7 cellular contexts compared by ENCODE assay signal in genomic region chr15:58438956-58439355, GRCh38. TPM values are rescaled to one million over a fixed set of nuclear protein-coding genes. Genes with fewer than 3 reads are reported as not detected.
A peak's percentile ranks its signal among the peaks of the same experiment; 100 is the strongest.
DNase-seq lines count a peak whose midpoint lies in the region; ATAC-seq and TF ChIP-seq lines count a peak whose summit lies in the region.

No MANE protein-coding gene starts in this region.

- H2AFZ ChIP-seq in SK-N-SH (ENCODE audit: low read depth) (no peak overlapping the region), osteoblast (ENCODE audit: low read length) (no peak overlapping the region)

- H3F3A ChIP-seq in SK-N-SH (replicated peaks; ENCODE audit: insufficient read depth) = no peaks in the 10 kb centered on the region

- no peak for TF ChIP-seq EP300 in SK-N-SH (IDR thresholded peaks at IDR 0.05; ENCODE audit: borderline replicate concordance in 1 of 2, low read depth in 1 of 2, low read length in 1 of 2)

- no peaks in the 10 kb centered on the region for H3K9me2 ChIP-seq in SK-N-SH

- no peaks in the 10 kb centered on the region for H3K9me3 ChIP-seq in SK-N-SH
- no peaks in the 10 kb centered on the region for H3K9me3 ChIP-seq in osteoblast (ENCODE audit: low read depth, low read length)

- H3K36me3 ChIP-seq in SK-N-SH (replicated peaks in 1 of 2; ENCODE audit: control insufficient read depth in 1 of 2, insufficient read depth in 2 of 2, low read length in 1 of 2) (no peaks in the 10 kb centered on the region), osteoblast (ENCODE audit: insufficient read depth, low read length) (no peaks in the 10 kb centered on the region)

- DNase-seq in ELR (ENCODE audit: low read depth) (peak; percentile 70), M059J (ENCODE audit: low read depth) (peak; percentile 66), SK-N-SH (peak; percentile 63), epithelial cell of esophagus (ENCODE audit: low read depth) (peak; percentile 64), osteoblast (ENCODE audit: insufficient read length, low spot score, missing footprints) (no peak)

- TF ChIP-seq CTCF in SK-N-SH (IDR thresholded peaks at IDR 0.05) (peak; percentile 55), epithelial cell of esophagus (IDR thresholded peaks at IDR 0.05; ENCODE audit: insufficient read depth, low read depth, low read length, missing control alignments) (peak; percentile 42), osteoblast (IDR thresholded peaks at IDR 0.05; ENCODE audit: extremely low read depth, low read depth, low read length) (peak; percentile 45)

- H3K4me2 ChIP-seq in SK-N-SH (no peak overlapping the region), osteoblast (ENCODE audit: insufficient read depth, low read length) (no peak overlapping the region)

- WGBS in SK-N-SH (ENCODE audit: low lambda C conversion rate) = 78% methylated on average over 7 of the region's 7 CpGs

- TF ChIP-seq RAD21 in SK-N-SH (IDR thresholded peaks at IDR 0.05; ENCODE audit: low read length) = peak; percentile 71

- H3K4me1 ChIP-seq in SK-N-SH (ENCODE audit: control insufficient read depth in 1 of 2, insufficient read depth in 2 of 2, low read depth in 1 of 2, low read length in 1 of 2) (peaks cover 11 to 16% of the 10 kb centered on the region in 2 experiments; a peak in 3 of 4 replicates), osteoblast (ENCODE audit: insufficient read depth, low read length) (peaks cover 29% of the 10 kb centered on the region)

- H4K20me1 ChIP-seq in SK-N-SH (ENCODE audit: insufficient read depth) (no peaks in the 10 kb centered on the region), osteoblast (ENCODE audit: insufficient read depth, low read length) (no peaks in the 10 kb centered on the region)

- H3K27ac ChIP-seq in SK-N-SH (ENCODE audit: low read depth in 2 of 2, low read length in 1 of 2) (no peak overlapping the region), osteoblast (ENCODE audit: low read depth, low read length) (no peak overlapping the region)

- H3K9ac ChIP-seq in SK-N-SH = no peak overlapping the region

- ATAC-seq in HG03045 (IDR thresholded peaks at IDR 0.05; ENCODE audit: unreplicated experiment) = no peak
- ATAC-seq in HG03196 (IDR thresholded peaks at IDR 0.05; ENCODE audit: unreplicated experiment) = no peak

- CTCF ChIA-PET in SK-N-SH (lab: Yijun Ruan, JAX) = interaction anchor here (1.4 kb wide), 1 partner anchor 22 kb away, joined by 3 read pairs; no protein-coding TSS in a partner anchor

- POLR2A ChIA-PET in SK-N-SH (lab: Yijun Ruan, JAX) = no interaction called here

- H3K27me3 ChIP-seq in SK-N-SH (ENCODE audit: insufficient read depth) (no peaks in the 10 kb centered on the region), osteoblast (ENCODE audit: insufficient read depth, low read length) (no peaks in the 10 kb centered on the region)

- no peak overlapping the region for H3K4me3 ChIP-seq in SK-N-SH (ENCODE audit: low read depth in 2 of 2, low read length in 1 of 2)
- H3K4me3 ChIP-seq in epithelial cell of esophagus (ENCODE audit: low read length) = no peak overlapping the region
- H3K4me3 ChIP-seq in osteoblast (ENCODE audit: insufficient read depth, low read length) = no peak overlapping the region

- H3K79me2 ChIP-seq in SK-N-SH (ENCODE audit: insufficient read depth) (no peaks in the 10 kb centered on the region), osteoblast (ENCODE audit: insufficient read depth, low read length) (no peaks in the 10 kb centered on the region)

TF ChIP-seq in SK-N-SH, 30 proteins besides CTCF, POLR2A, EP300 and RAD21:
- TF ChIP-seq POLR2AphosphoS5 (IDR thresholded peaks at IDR 0.05; ENCODE audit: low read depth, low read length) (no peak), SMC3 (IDR thresholded peaks at IDR 0.05; ENCODE audit: low read depth, low read length) (peak; percentile 48)

RNA-seq across cellular contexts. Expression of gene LIPC, which starts 7.2 kb away (rescaled TPM):
- total RNA-seq in M059J (2014; rRNA removed; shearing (Covaris generic)) = 1.6 and 2.5 TPM in 2 replicates
- polyA plus RNA-seq in SK-N-SH (2012; rRNA removed) = not detected in 2 replicates
- polyA plus RNA-seq in SK-N-SH (2012; cell fraction: cytosol; rRNA removed) = not detected in 2 replicates
- polyA plus RNA-seq in SK-N-SH (2012; cell fraction: nucleus; rRNA removed) = not detected in 2 replicates
- 1.1 and 2.7 TPM in 2 replicates for total RNA-seq in osteoblast
